In genomic region chr4:176799653-176800052, GRCh38 we compare ENCODE assay signal across 32 cellular contexts. TPM values are rescaled to one million over a fixed set of nuclear protein-coding genes. Genes with fewer than 3 reads are reported as not detected.
"Had no signal": no experiment of that assay in that cellular context is flagged by ENCODE, and none has a peak within 500 bp of the region (broad histone marks: within the 10 kb centered on the region; RNA-seq: fewer than 3 reads in every experiment).

No MANE protein-coding gene starts in this region.

- FAIRE-seq: colon had no signal

- DNase-seq: activated CD4-positive, alpha-beta memory T cell treated with anti-CD3 and anti-CD28 coated beads for 36 hours; activated CD4-positive, alpha-beta T cell treated with anti-CD3 and anti-CD28 coated beads for 36 hours; activated CD4-positive, alpha-beta T cell treated with anti-CD3 and anti-CD28 coated beads, Interleukin-2, amount 10 ng/mL, durations not matched to agents 24 days and 14 days; activated CD4-positive, CD25-positive, alpha-beta regulatory T cell; activated CD4-positive, CD25-positive, alpha-beta regulatory T cell treated with anti-CD3 and anti-CD28 coated beads, Interleukin-2, amount 50 U/mL, for 72 hours; activated CD8-positive, alpha-beta memory T cell treated with anti-CD3 and anti-CD28 coated beads, Interleukin-2, amount 10 ng/mL, durations not matched to agents 7 days and 5 days; activated CD8-positive, alpha-beta memory T cell treated with anti-CD3 and anti-CD28 coated beads, Interleukin-2, amount 50 U/mL, for 4 hours; activated CD8-positive, alpha-beta T cell treated with anti-CD3 and anti-CD28 coated beads, Interleukin-2, amount 10 ng/mL, durations not matched to agents 7 days and 5 days; activated effector memory CD4-positive, alpha-beta T cell treated with anti-CD3 and anti-CD28 coated beads, Interleukin-2, amount 50 U/mL, for 16 hours; activated naive CD4-positive, alpha-beta T cell treated with anti-CD3 and anti-CD28 coated beads for 36 hours; activated naive CD8-positive, alpha-beta T cell treated with anti-CD3 and anti-CD28 coated beads for 36 hours; activated naive CD8-positive, alpha-beta T cell treated with anti-CD3 and anti-CD28 coated beads, Interleukin-2, amount 50 U/mL, for 24 hours; activated T-cell treated with anti-CD3 and anti-CD28 coated beads, Interleukin-2, amount 50 U/mL, for 1 hour; activated T-cell treated with anti-CD3 and anti-CD28 coated beads, Interleukin-2, amount 50 U/mL, for 48 hours; adrenal gland; amygdala; body of pancreas; caudate nucleus; cortex of kidney; dermis blood vessel endothelial cell; effector CD4-positive, alpha-beta T cell; effector memory CD8-positive, alpha-beta T cell; erythroblast; foreskin melanocyte; heart right ventricle had no signal

- H3K4me3 ChIP-seq: adrenal gland, ascending aorta, body of pancreas, esophagus muscularis mucosa, gastroesophageal sphincter, heart right ventricle, hepatocyte had no signal

RNA-seq across cellular contexts. Expression of gene VEGFC, which starts 6.9 kb away (rescaled TPM):
- total RNA-seq: activated CD4-positive, alpha-beta memory T cell treated with anti-CD3 and anti-CD28 coated beads for 36 hours; activated CD4-positive, alpha-beta T cell treated with anti-CD3 and anti-CD28 coated beads for 36 hours; activated CD4-positive, alpha-beta T cell treated with anti-CD3 and anti-CD28 coated beads, Interleukin-2, amount 10 ng/mL, durations not matched to agents 24 days and 14 days; activated CD8-positive, alpha-beta memory T cell treated with anti-CD3 and anti-CD28 coated beads for 36 hours; activated CD8-positive, alpha-beta memory T cell treated with anti-CD3 and anti-CD28 coated beads, Interleukin-2, amount 10 ng/mL, durations not matched to agents 7 days and 5 days; activated CD8-positive, alpha-beta T cell treated with anti-CD3 and anti-CD28 coated beads, Interleukin-2, amount 10 ng/mL, durations not matched to agents 7 days and 5 days; activated naive CD4-positive, alpha-beta T cell treated with anti-CD3 and anti-CD28 coated beads for 36 hours; activated naive CD8-positive, alpha-beta T cell treated with anti-CD3 and anti-CD28 coated beads for 36 hours; activated T-helper 1 cell treated with anti-CD3 and anti-CD28 coated beads, Interleukin-12 subunit alpha, Interleukin-12 subunit beta, Interleukin-2, Interleukin-4 antibody, amounts not matched to agents 30 ng/mL and 10 ng/mL and 1 ng/mL, durations not matched to agents 14 hours and 24 hours and 36 hours had no signal
